9 cellular contexts compared by ENCODE assay signal in genomic region chr19:34838753-34839431, GRCh38.
A peak's percentile ranks its signal among the peaks of the same experiment; 100 is the strongest.
DNase-seq lines count a peak whose midpoint lies in the region; ATAC-seq and TF ChIP-seq lines count a peak whose summit lies in the region.
"Had no signal": no experiment of that assay in that cellular context is flagged by ENCODE, and none has a peak within 500 bp of the region (broad histone marks: within the 10 kb centered on the region; RNA-seq: fewer than 3 reads in every experiment).

No MANE protein-coding gene starts in this region.

- TF ChIP-seq POLR2A in right lobe of liver (IDR thresholded peaks at IDR 0.05) = no peak

- peaks cover 23% of the 10 kb centered on the region for H3K27me3 Mint-ChIP-seq in brain
- H3K27me3 Mint-ChIP-seq in type B pancreatic cell = peaks cover 54% of the 10 kb centered on the region
- H3K27me3 Mint-ChIP-seq in CD14-positive monocyte (ENCODE audit: low read depth in 3 of 3) = peaks cover 8 to 12% (median 12%) of the 10 kb centered on the region in 3 donors

- DNase-seq in activated gamma-delta T cell treated with Interleukin-2 at 50 U/mL for 16 hours (peak; percentile 10), activated gamma-delta T cell (lab: John Stamatoyannopoulos, UW) (no peak), right lobe of liver (peak; percentile 54 to 81 (median 63)), type B pancreatic cell (ENCODE audit: extremely low spot score, unreplicated experiment) (peak; percentile 71), CD14-positive monocyte (ENCODE audit: low spot score) (no peak), RPMI8226 (no peak), kidney glomerular epithelial cell (lab: John Stamatoyannopoulos, UW) (no peak)
- DNase-seq: DMS79 treated with DMSO at 0.1 percent for 48 hours had no signal

- H3K4me3 Mint-ChIP-seq in brain (peak overlapping the region in 3 of 5 experiments; percentile 48 to 75 (median 74)), type B pancreatic cell (peak overlapping the region; percentile 67), CD14-positive monocyte (peak overlapping the region in 1 of 2 donors; percentile 22)

- H3K9me3 Mint-ChIP-seq in brain = peaks cover 0 to 2% (median 0%) of the 10 kb centered on the region in 5 experiments
- H3K9me3 Mint-ChIP-seq in type B pancreatic cell = no peaks in the 10 kb centered on the region
- H3K9me3 Mint-ChIP-seq in CD14-positive monocyte = peaks cover 2 to 19% (median 12%) of the 10 kb centered on the region in 7 donors

- WGBS in right lobe of liver (ENCODE audit: insufficient coverage, low coverage, low lambda C conversion rate, missing lambda C conversion rate) = 19% methylated on average over 12 of the region's 43 CpGs

- H3K27me3 ChIP-seq in right lobe of liver = no peaks in the 10 kb centered on the region

- H3K9me3 ChIP-seq in right lobe of liver = no peaks in the 10 kb centered on the region

- H3K27ac Mint-ChIP-seq in brain (no peak overlapping the region), type B pancreatic cell (no peak overlapping the region), CD14-positive monocyte (no peak overlapping the region)

- intact Hi-C loops in right lobe of liver (cut with DNase I) = no loop called here
- intact Hi-C loops in CD14-positive monocyte (cut with micrococcal nuclease) = no loop called here

- TF ChIP-seq CTCF in brain (conservative IDR thresholded peaks at IDR 0.05) (peak; percentile 21 to 39), right lobe of liver (IDR thresholded peaks at IDR 0.05) (peak in 2 of 4 donors; percentile 11 to 27), type B pancreatic cell (conservative IDR thresholded peaks at IDR 0.05) (peak; percentile 64), CD14-positive monocyte (IDR thresholded peaks at IDR 0.05) (no peak)

- H3K27ac ChIP-seq in right lobe of liver = no peak overlapping the region

- peak; percentile 62 to 91 (median 82) for ATAC-seq in right lobe of liver

- H3K4me1 Mint-ChIP-seq in brain = peaks cover 4% of the 10 kb centered on the region
- H3K4me1 Mint-ChIP-seq in type B pancreatic cell (ENCODE audit: unreplicated experiment) = no peaks in the 10 kb centered on the region
- peaks cover 5% of the 10 kb centered on the region for H3K4me1 Mint-ChIP-seq in CD14-positive monocyte

- H3K4me1 ChIP-seq in right lobe of liver = peaks cover 0 to 9% (median 0%) of the 10 kb centered on the region in 4 donors

- peak overlapping the region in 1 of 3 donors; percentile 38 for H3K4me3 ChIP-seq in right lobe of liver

- H3K36me3 ChIP-seq in right lobe of liver = no peaks in the 10 kb centered on the region

- H3K36me3 Mint-ChIP-seq in brain (peaks cover 5% of the 10 kb centered on the region), type B pancreatic cell (no peaks in the 10 kb centered on the region), CD14-positive monocyte (no peaks in the 10 kb centered on the region)

Comparison
In these comparisons a context has a peak if more than half of its experiments do, and no peak if none do; other contexts are left out.
1. DNase-seq: peak in activated gamma-delta T cell treated with Interleukin-2 at 50 U/mL for 16 hours (single experiment), right lobe of liver (3 of 3) and type B pancreatic cell (single experiment); none in activated gamma-delta T cell (single experiment), CD14-positive monocyte (single experiment), RPMI8226 (single experiment) and kidney glomerular epithelial cell (single experiment).